In genomic region chr1:22416555-22417454, GRCh38 we compare ENCODE assay signal across 1 cellular context.
TF ChIP-seq lines count a peak whose summit lies in the region.

No MANE protein-coding gene starts in this region.

TF ChIP-seq in HepG2, 621 proteins besides CTCF, POLR2A, EP300 and RAD21 (continued from another document):
- TF ChIP-seq ZBED4 (CRISPR knock-in tag; IDR thresholded peaks at IDR 0.05; ENCODE audit: borderline replicate concordance) (no peak), HMGXB3 (CRISPR knock-in tag; IDR thresholded peaks at IDR 0.05; ENCODE audit: borderline replicate concordance) (no peak), ZNF260 (CRISPR knock-in tag; IDR thresholded peaks at IDR 0.05; ENCODE audit: borderline replicate concordance, low read depth) (no peak), ZFX (CRISPR knock-in tag; IDR thresholded peaks at IDR 0.05; ENCODE audit: low read depth) (peak; percentile 45; the same call in 1 of the 2 replicates), ZFP90 (CRISPR knock-in tag; IDR thresholded peaks at IDR 0.05; ENCODE audit: borderline replicate concordance) (0 out of 2 replicates have a peak, but pooled peaks have one; percentile 49), ZNF512B (CRISPR knock-in tag; IDR thresholded peaks at IDR 0.05; ENCODE audit: borderline replicate concordance) (0 out of 2 replicates have a peak, but pooled peaks have one; percentile 20), FOXM1 (CRISPR knock-in tag; IDR thresholded peaks at IDR 0.05) (no peak), GATAD2A (CRISPR knock-in tag; IDR thresholded peaks at IDR 0.05) (peak; percentile 41; the same call in 1 of the 2 replicates), FOXA3 (CRISPR knock-in tag; IDR thresholded peaks at IDR 0.05) (0 out of 2 replicates have a peak, but pooled peaks have one; percentile 44), IRF2 (CRISPR knock-in tag; IDR thresholded peaks at IDR 0.05) (no peak), CEBPG (CRISPR knock-in tag; IDR thresholded peaks at IDR 0.05) (peak; percentile 45; the same call in 1 of the 2 replicates), ZFP62 (CRISPR knock-in tag; IDR thresholded peaks at IDR 0.05) (no peak), PRDM10 (CRISPR knock-in tag; IDR thresholded peaks at IDR 0.05; ENCODE audit: low read depth) (no peak), GZF1 (CRISPR knock-in tag; IDR thresholded peaks at IDR 0.05) (no peak), ZNF552 (CRISPR knock-in tag; IDR thresholded peaks at IDR 0.05; ENCODE audit: borderline replicate concordance) (no peak), ZNF687 (CRISPR knock-in tag; IDR thresholded peaks at IDR 0.05) (peak; percentile 53)
